1 cellular context compared by ENCODE assay signal in genomic region chr3:10115326-10116137, GRCh38.
TF ChIP-seq lines count a peak whose summit lies in the region.

BRK1 (plus strand) TSS chr3:10115675; CDS start chr3:10115702, 27 bp downstream.

TF ChIP-seq in HepG2, 621 proteins besides CTCF, POLR2A, EP300 and RAD21 (continued from another document and continues in another):
- TF ChIP-seq BATF2 (CRISPR knock-in tag; IDR thresholded peaks at IDR 0.05) (no peak), HNRNPUL1 (IDR thresholded peaks at IDR 0.05; ENCODE audit: low read depth, low read length) (no peak), MTA1 (CRISPR knock-in tag; IDR thresholded peaks at IDR 0.05; ENCODE audit: borderline replicate concordance) (no peak), RFXANK (CRISPR knock-in tag; IDR thresholded peaks at IDR 0.05) (no peak), MED8 (CRISPR knock-in tag; IDR thresholded peaks at IDR 0.05; ENCODE audit: insufficient replicate concordance) (no peak), SIN3B (IDR thresholded peaks at IDR 0.05; ENCODE audit: low read length) (no peak), ZNF761 (CRISPR knock-in tag; conservative IDR thresholded peaks at IDR 0.05) (no peak; the same call in 1 of the 2 replicates), GTF3A (CRISPR knock-in tag; conservative IDR thresholded peaks at IDR 0.05) (no peak), CEBPG (CRISPR knock-in tag; IDR thresholded peaks at IDR 0.05) (peak; percentile 31; the same call in 1 of the 2 replicates), MAF1 (CRISPR knock-in tag; IDR thresholded peaks at IDR 0.05; ENCODE audit: borderline replicate concordance) (0 out of 2 replicates have a peak, but pooled peaks have one; percentile 45), PRDM15 (CRISPR knock-in tag; IDR thresholded peaks at IDR 0.05) (peak; percentile 49; the same call in 1 of the 2 replicates), KDM3A (CRISPR knock-in tag; IDR thresholded peaks at IDR 0.05; ENCODE audit: low read depth) (no peak), ZNF878 (CRISPR knock-in tag; IDR thresholded peaks at IDR 0.05) (no peak), EEA1 (CRISPR knock-in tag; IDR thresholded peaks at IDR 0.05; ENCODE audit: borderline replicate concordance) (no peak), ZNF33A (CRISPR knock-in tag; IDR thresholded peaks at IDR 0.05; ENCODE audit: borderline replicate concordance) (no peak), POGK (CRISPR knock-in tag; conservative IDR thresholded peaks at IDR 0.05) (peak; percentile 44; the same call in 1 of the 2 replicates), ZHX1 (CRISPR knock-in tag; IDR thresholded peaks at IDR 0.05; ENCODE audit: low read depth) (no peak; the same call in 1 of the 2 replicates), SNAI1 (CRISPR knock-in tag; IDR thresholded peaks at IDR 0.05; ENCODE audit: borderline replicate concordance) (no peak), MAFK (conservative IDR thresholded peaks at IDR 0.05 in 1 of 2, IDR thresholded peaks at IDR 0.05 in 1 of 2; ENCODE audit: low read length in 2 of 2) (no peak), ZBTB42 (CRISPR knock-in tag; IDR thresholded peaks at IDR 0.05) (peak; percentile 68; the same call in 1 of the 2 replicates), ZNF800 (CRISPR knock-in tag; IDR thresholded peaks at IDR 0.05) (no peak), FOXA3 (CRISPR knock-in tag; IDR thresholded peaks at IDR 0.05) (0 out of 2 replicates have a peak, but pooled peaks have one; percentile 25), HMG20B (CRISPR knock-in tag; conservative IDR thresholded peaks at IDR 0.05) (no peak), ZNF639 (CRISPR knock-in tag; conservative IDR thresholded peaks at IDR 0.05) (0 out of 2 replicates have a peak, but pooled peaks have one; percentile 59), ZNF329 (CRISPR knock-in tag; IDR thresholded peaks at IDR 0.05; ENCODE audit: low read depth) (no peak), ZNF652 (CRISPR knock-in tag; IDR thresholded peaks at IDR 0.05; ENCODE audit: borderline replicate concordance, low read depth) (no peak), EHMT2 (IDR thresholded peaks at IDR 0.05; ENCODE audit: borderline replicate concordance, low read depth, low read length) (no peak), ZNF251 (CRISPR knock-in tag; IDR thresholded peaks at IDR 0.05) (no peak), NR2F1 (CRISPR knock-in tag; IDR thresholded peaks at IDR 0.05) (no peak), NR3C1 (CRISPR knock-in tag; IDR thresholded peaks at IDR 0.05) (no peak), PAXIP1 (CRISPR knock-in tag; conservative IDR thresholded peaks at IDR 0.05) (0 out of 2 replicates have a peak, but pooled peaks have one; percentile 28), ZNF12 (CRISPR knock-in tag; IDR thresholded peaks at IDR 0.05) (no peak), MTF1 (CRISPR knock-in tag; IDR thresholded peaks at IDR 0.05) (no peak), E2F2 (CRISPR knock-in tag; IDR thresholded peaks at IDR 0.05; ENCODE audit: borderline replicate concordance) (0 out of 2 replicates have a peak, but pooled peaks have one; percentile 70), BCL3 (CRISPR knock-in tag; IDR thresholded peaks at IDR 0.05) (peak; percentile 32; the same call in 1 of the 2 replicates), ZNF567 (CRISPR knock-in tag; IDR thresholded peaks at IDR 0.05; ENCODE audit: borderline replicate concordance) (no peak), MAX (IDR thresholded peaks at IDR 0.05) (peak; percentile 91), SATB2 (CRISPR knock-in tag; IDR thresholded peaks at IDR 0.05) (0 out of 2 replicates have a peak, but pooled peaks have one; percentile 80), ZNF501 (CRISPR knock-in tag; IDR thresholded peaks at IDR 0.05) (peak; percentile 92), ERF (CRISPR knock-in tag; IDR thresholded peaks at IDR 0.05) (peak; percentile 86), MLLT10 (CRISPR knock-in tag; IDR thresholded peaks at IDR 0.05) (no peak), BRCA1 (CRISPR knock-in tag; IDR thresholded peaks at IDR 0.05) (peak; percentile 92), ZC3H4 (CRISPR knock-in tag; IDR thresholded peaks at IDR 0.05; ENCODE audit: borderline replicate concordance) (no peak), ZNF790 (CRISPR knock-in tag; IDR thresholded peaks at IDR 0.05; ENCODE audit: borderline replicate concordance) (0 out of 2 replicates have a peak, but pooled peaks have one; percentile 61), ZNF850 (CRISPR knock-in tag; conservative IDR thresholded peaks at IDR 0.05) (no peak), ZNF496 (CRISPR knock-in tag; IDR thresholded peaks at IDR 0.05; ENCODE audit: insufficient replicate concordance) (no peak), ZBTB38 (CRISPR knock-in tag; IDR thresholded peaks at IDR 0.05) (peak; percentile 49; the same call in 1 of the 2 replicates)
